In genomic region chr20:38177201-38177600, GRCh38 we compare ENCODE assay signal across 14 cellular contexts. TPM values are rescaled to one million over a fixed set of nuclear protein-coding genes. Genes with fewer than 3 reads are reported as not detected.
A peak's percentile ranks its signal among the peaks of the same experiment; 100 is the strongest.
DNase-seq lines count a peak whose midpoint lies in the region; ATAC-seq and TF ChIP-seq lines count a peak whose summit lies in the region.
"Had no signal": no experiment of that assay in that cellular context is flagged by ENCODE, and none has a peak within 500 bp of the region (broad histone marks: within the 10 kb centered on the region; RNA-seq: fewer than 3 reads in every experiment).

No MANE protein-coding gene starts in this region.

- H3K9me3 Mint-ChIP-seq in nephron, result no peaks in the 10 kb centered on the region
- H3K9me3 Mint-ChIP-seq: IgD-negative memory B cell had no signal

- H3K4me3 ChIP-seq in HEK293 (ENCODE audit: low read depth, low read length) (no peak overlapping the region), RWPE2 (ENCODE audit: severe bottlenecking) (no peak overlapping the region), sigmoid colon (no peak overlapping the region)
- H3K4me3 ChIP-seq: BLaER1, GM23248 had no signal

- CTCF ChIA-PET in HEK293 (lab: Yijun Ruan, JAX), result interaction anchor here (1.3 kb wide), 1 partner anchor 44 kb away, joined by 4 read pairs; no protein-coding TSS in a partner anchor

- intact Hi-C loops in sigmoid colon (cut with DNase I), result no loop called here

- no peak for TF ChIP-seq POLR2A in sigmoid colon (IDR thresholded peaks at IDR 0.05)

- H3K27ac Mint-ChIP-seq in nephron, result peak overlapping the region; percentile 25 to 90 (median 34)
- H3K27ac Mint-ChIP-seq: CD8-positive, alpha-beta memory T cell; IgD-negative memory B cell had no signal

- 82 to 86% methylated on average over 9 of the region's 9 CpGs for WGBS in sigmoid colon, 2 donors

- H3K4me1 Mint-ChIP-seq in nephron, result peaks cover 63% of the 10 kb centered on the region
- H3K4me1 Mint-ChIP-seq: CD8-positive, alpha-beta memory T cell; IgD-negative memory B cell had no signal

- H3K4me3 Mint-ChIP-seq in nephron, result no peak overlapping the region
- H3K4me3 Mint-ChIP-seq: CD8-positive, alpha-beta memory T cell; IgD-negative memory B cell had no signal

- no peak overlapping the region for H3K27ac ChIP-seq in HEK293 (ENCODE audit: extremely low read depth, low read depth, low read length)
- peak overlapping the region; percentile 0 for H3K27ac ChIP-seq in RWPE2 (ENCODE audit: poor library complexity, severe bottlenecking)
- H3K27ac ChIP-seq in sigmoid colon, result no peak overlapping the region
- H3K27ac ChIP-seq: BLaER1, GM23248 had no signal

- H3K36me3 ChIP-seq in HEK293 (ENCODE audit: control insufficient read depth in 2 of 2, insufficient read depth in 1 of 2, low read length in 2 of 2) (no peaks in the 10 kb centered on the region), RWPE2 (ENCODE audit: low read depth) (no peaks in the 10 kb centered on the region), sigmoid colon (no peaks in the 10 kb centered on the region)
- H3K36me3 ChIP-seq: BLaER1 had no signal

- H3K9me3 ChIP-seq in HEK293 (ENCODE audit: control insufficient read depth, insufficient read depth, low read depth, low read length), result no peaks in the 10 kb centered on the region
- no peaks in the 10 kb centered on the region for H3K9me3 ChIP-seq in RWPE2 (ENCODE audit: severe bottlenecking)
- no peaks in the 10 kb centered on the region for H3K9me3 ChIP-seq in sigmoid colon
- H3K9me3 ChIP-seq: BLaER1 had no signal

- H3K27me3 ChIP-seq in RWPE2 (ENCODE audit: insufficient read depth, poor library complexity, severe bottlenecking), result no peaks in the 10 kb centered on the region
- no peaks in the 10 kb centered on the region for H3K27me3 ChIP-seq in sigmoid colon
- H3K27me3 ChIP-seq: BLaER1 had no signal

- TF ChIP-seq CTCF in HEK293 (tag by site-specific recombination; IDR thresholded peaks at IDR 0.05), result no peak
- no peak for TF ChIP-seq CTCF in RWPE2 (IDR thresholded peaks at IDR 0.05; ENCODE audit: poor library complexity, severe bottlenecking)
- no peak for TF ChIP-seq CTCF in nephron (IDR thresholded peaks at IDR 0.05; ENCODE audit: unreplicated experiment in 3 of 3)
- no peak for TF ChIP-seq CTCF in sigmoid colon (IDR thresholded peaks at IDR 0.05)

- peaks cover 4% of the 10 kb centered on the region; the same call in 1 of the 2 replicates for H3K4me1 ChIP-seq in HEK293 (ENCODE audit: control insufficient read depth, insufficient read depth, low read length)
- peaks cover 17% of the 10 kb centered on the region for H3K4me1 ChIP-seq in RWPE2 (ENCODE audit: insufficient read depth, poor library complexity, severe bottlenecking)
- peaks cover 0 to 6% (median 0%) of the 10 kb centered on the region in 4 donors for H3K4me1 ChIP-seq in sigmoid colon

- no peaks in the 10 kb centered on the region for H3K27me3 Mint-ChIP-seq in nephron (ENCODE audit: low read depth)

- ATAC-seq in RWPE2 (ENCODE audit: low read depth), result no peak
- ATAC-seq in activated CD4-positive, CD25-positive, alpha-beta regulatory T cell treated with anti-CD3 and anti-CD28 coated beads, Interleukin-2, amount 50 U/mL, for 24 hours, result no peak
- ATAC-seq: HCT116 had no signal

- DNase-seq in RWPE2 (ENCODE audit: low spot score), result no peak
- peak; percentile 32 for DNase-seq in sigmoid colon
- DNase-seq in NCI-H1092 treated with DMSO at 0.1 percent for 48 hours (lab: John Stamatoyannopoulos, UW), result no peak
- DNase-seq in COLO668 (lab: John Stamatoyannopoulos, UW; ENCODE audit: unreplicated experiment), result no peak
- DNase-seq: CD8-positive, alpha-beta memory T cell; DMS53; GF-D8; GM23248 had no signal

- H3K36me3 Mint-ChIP-seq in nephron (ENCODE audit: low read depth), result no peaks in the 10 kb centered on the region
- H3K36me3 Mint-ChIP-seq: CD8-positive, alpha-beta memory T cell had no signal

- no peak for TF ChIP-seq EP300 in sigmoid colon (IDR thresholded peaks at IDR 0.05)

- POLR2A ChIA-PET in HEK293 (lab: Yijun Ruan, JAX), result no interaction called here

TF ChIP-seq in HEK293, 187 proteins besides CTCF, POLR2A, EP300 and RAD21:
- TF ChIP-seq EGR2 (tag by site-specific recombination; IDR thresholded peaks at IDR 0.05; ENCODE audit: low read depth) (peak; percentile 45; the same call in 1 of the 2 replicates), ZNF214 (tag by site-specific recombination; IDR thresholded peaks at IDR 0.05; ENCODE audit: borderline replicate concordance) (no peak)
TF ChIP-seq in HEK293: peak in this region for 1.

RNA-seq across cellular contexts. Expression of gene TGM2, which starts 12.1 kb away (rescaled TPM):
- 100 to 1,000 TPM in 2 of 4 donors, 10 to 100 TPM in 2; 14.8 to 104 (median 60.7) TPM for total RNA-seq in sigmoid colon
- polyA plus RNA-seq in sigmoid colon, result 10 to 100 TPM in 1 of 3 donors, 1 to 10 TPM in 2; 6.5 to 71.1 (median 7.2) TPM
- total RNA-seq: CD8-positive, alpha-beta memory T cell had no signal
- polyA plus RNA-seq: CD8-positive, alpha-beta memory T cell had no signal
